Comparison of ENCODE assay signal across 25 cellular contexts in genomic region chr4:16297003-16297402, GRCh38.
"Had no signal": no experiment of that assay in that cellular context is flagged by ENCODE, and none has a peak within 500 bp of the region (broad histone marks: within the 10 kb centered on the region; RNA-seq: fewer than 3 reads in every experiment).

No MANE protein-coding gene starts in this region.

- H3K36me3 ChIP-seq: gastrocnemius medialis, heart right ventricle, prostate gland, stomach, thoracic aorta, transverse colon had no signal

- H3K27ac ChIP-seq: coronary artery, gastrocnemius medialis, heart right ventricle, parathyroid adenoma, prostate gland, skin epidermis, stomach, thoracic aorta, transverse colon had no signal

- H3K9me3 ChIP-seq: gastrocnemius medialis, prostate gland, thoracic aorta, transverse colon had no signal

- H3K27me3 Mint-ChIP-seq: stimulated activated naive B cell treated with anti-CD40 and anti-IgM and Interleukin-4, amounts not matched to agents 10 μg/mL and 1 μg/mL and 100 μg/mL, for 72 hours had no signal

- FAIRE-seq: endothelial cell of umbilical vein had no signal

- H3K9me3 Mint-ChIP-seq: endodermal cell had no signal

- DNase-seq: effector CD4-positive, alpha-beta T cell; endodermal cell; erythroblast; gastrocnemius medialis; heart right ventricle; islet precursor cell; left ventricle myocardium superior; mesendoderm; naive B cell; occipital lobe; stimulated activated CD4-positive, alpha-beta T cell treated with anti-CD3 and anti-CD28 coated beads, Interleukin-2, amount 100 ng/mL, for 24 hours; stimulated activated CD4-positive, alpha-beta T cell treated with anti-CD3 and anti-CD28 coated beads, Interleukin-4, amount 100 ng/mL, for 4 hours; stimulated activated naive B cell treated with anti-CD40 and anti-IgM and Interleukin-4, amounts not matched to agents 10 μg/mL and 1 μg/mL and 100 μg/mL, for 72 hours; stomach; substantia nigra; transverse colon had no signal

- H3K9ac ChIP-seq: parathyroid adenoma had no signal

- H3K27ac Mint-ChIP-seq: endodermal cell; nephron; stimulated activated naive B cell treated with anti-CD40 and anti-IgM and Interleukin-4, amounts not matched to agents 10 μg/mL and 1 μg/mL and 100 μg/mL, for 72 hours had no signal

- H3K4me3 ChIP-seq: coronary artery, gastrocnemius medialis, heart right ventricle, lung, prostate gland, skin epidermis, stomach, thoracic aorta, transverse colon had no signal

- H2AFZ ChIP-seq: parathyroid adenoma had no signal

- H3K36me3 Mint-ChIP-seq: stimulated activated naive B cell treated with anti-CD40 and anti-IgM and Interleukin-4, amounts not matched to agents 10 μg/mL and 1 μg/mL and 100 μg/mL, for 72 hours had no signal

- H3K27me3 ChIP-seq: gastrocnemius medialis, stomach, transverse colon had no signal

- ATAC-seq: gastrocnemius medialis; heart right ventricle; left ventricle myocardium superior; sciatic nerve; stimulated activated naive B cell treated with anti-CD40 and anti-IgM and Interleukin-4, amounts not matched to agents 10 μg/mL and 1 μg/mL and 100 μg/mL, for 72 hours had no signal

- H3K4me1 ChIP-seq: gastrocnemius medialis, heart right ventricle, parathyroid adenoma, prostate gland, stomach, transverse colon had no signal

- H3K79me2 ChIP-seq: parathyroid adenoma had no signal

- H3K4me3 Mint-ChIP-seq: endodermal cell; nephron; stimulated activated naive B cell treated with anti-CD40 and anti-IgM and Interleukin-4, amounts not matched to agents 10 μg/mL and 1 μg/mL and 100 μg/mL, for 72 hours had no signal

- H3K4me1 Mint-ChIP-seq: naive B cell; stimulated activated naive B cell treated with anti-CD40 and anti-IgM and Interleukin-4, amounts not matched to agents 10 μg/mL and 1 μg/mL and 100 μg/mL, for 72 hours had no signal
